In genomic region chrX:55011294-55011693, GRCh38 we compare ENCODE assay signal across 16 cellular contexts. TPM values are rescaled to one million over a fixed set of nuclear protein-coding genes. Genes with fewer than 3 reads are reported as not detected.
A peak's percentile ranks its signal among the peaks of the same experiment; 100 is the strongest.
DNase-seq lines count a peak whose midpoint lies in the region; ATAC-seq and TF ChIP-seq lines count a peak whose summit lies in the region.
"Had no signal": no experiment of that assay in that cellular context is flagged by ENCODE, and none has a peak within 500 bp of the region (broad histone marks: within the 10 kb centered on the region; RNA-seq: fewer than 3 reads in every experiment).

No MANE protein-coding gene starts in this region.

- H3K4me1 Mint-ChIP-seq in activated naive CD8-positive, alpha-beta T cell treated with anti-CD3 and anti-CD28 coated beads, Interleukin-2, amount 50 U/mL, for 24 hours = peaks cover 16% of the 10 kb centered on the region

- peaks cover 7% of the 10 kb centered on the region for H3K36me3 Mint-ChIP-seq in activated naive CD8-positive, alpha-beta T cell treated with anti-CD3 and anti-CD28 coated beads, Interleukin-2, amount 50 U/mL, for 24 hours (ENCODE audit: low read depth)

- H3F3A ChIP-seq in smooth muscle cell (ENCODE audit: low read depth) = no peaks in the 10 kb centered on the region

- H3K27ac Mint-ChIP-seq in activated naive CD8-positive, alpha-beta T cell treated with anti-CD3 and anti-CD28 coated beads, Interleukin-2, amount 50 U/mL, for 24 hours = no peak overlapping the region
- H3K27ac Mint-ChIP-seq: activated CD4-positive, alpha-beta memory T cell treated with anti-CD3 and anti-CD28 coated beads for 36 hours; CD8-positive, alpha-beta memory T cell had no signal

- TF ChIP-seq CTCF in cardiac muscle cell (IDR thresholded peaks at IDR 0.05; ENCODE audit: low read depth, low read length) = peak; percentile 34
- TF ChIP-seq CTCF in right atrium auricular region (IDR thresholded peaks at IDR 0.05) = peak in 1 of 2 donors; percentile 42
- TF ChIP-seq CTCF in epithelial cell of proximal tubule (conservative IDR thresholded peaks at IDR 0.05; ENCODE audit: low read depth, low read length) = peak; percentile 36
- peak; percentile 22 for TF ChIP-seq CTCF in smooth muscle cell (IDR thresholded peaks at IDR 0.05; ENCODE audit: borderline replicate concordance, insufficient read depth, poor library complexity, severe bottlenecking)

- no peaks in the 10 kb centered on the region for H3K36me3 ChIP-seq in cardiac muscle cell
- no peaks in the 10 kb centered on the region for H3K36me3 ChIP-seq in right atrium auricular region
- no peaks in the 10 kb centered on the region for H3K36me3 ChIP-seq in smooth muscle cell (ENCODE audit: low read depth)

- no peaks in the 10 kb centered on the region for H3K79me2 ChIP-seq in smooth muscle cell (ENCODE audit: low read depth)

- WGBS in smooth muscle cell (ENCODE audit: low lambda C conversion rate) = 58% methylated on average over 2 of the region's 2 CpGs

- no peaks in the 10 kb centered on the region for H3K9me3 Mint-ChIP-seq in activated naive CD8-positive, alpha-beta T cell treated with anti-CD3 and anti-CD28 coated beads, Interleukin-2, amount 50 U/mL, for 24 hours
- H3K9me3 Mint-ChIP-seq: activated CD4-positive, alpha-beta memory T cell treated with anti-CD3 and anti-CD28 coated beads for 36 hours; CD8-positive, alpha-beta memory T cell had no signal

- DNase-seq in cardiac muscle cell (ENCODE audit: low read depth in 1 of 2, low spot score in 1 of 2) (no peak), right atrium auricular region (ENCODE audit: low spot score) (no peak), OCI-M1 (lab: John Stamatoyannopoulos, UW) (peak; percentile 43), epithelial cell of proximal tubule (ENCODE audit: low read depth) (no peak), smooth muscle cell (lab: John Stamatoyannopoulos, UW; ENCODE audit: unreplicated experiment) (no peak), retina (no peak)
- no peak for DNase-seq in activated naive CD8-positive, alpha-beta T cell treated with anti-CD3 and anti-CD28 coated beads, Interleukin-2, amount 50 U/mL, for 24 hours
- DNase-seq: activated CD4-positive, alpha-beta memory T cell treated with anti-CD3 and anti-CD28 coated beads for 36 hours; CD8-positive, alpha-beta memory T cell; HCEC 1CT; NCI-H2171; SHP77 treated with DMSO at 0.1 percent for 48 hours had no signal

- H4K20me1 ChIP-seq in smooth muscle cell (ENCODE audit: low read depth) = no peaks in the 10 kb centered on the region

- H3K4me3 ChIP-seq in cardiac muscle cell (no peak overlapping the region), right atrium auricular region (no peak overlapping the region), epithelial cell of proximal tubule (ENCODE audit: low read depth, low read length) (no peak overlapping the region), smooth muscle cell (no peak overlapping the region)
- H3K4me3 ChIP-seq: esophagus muscularis mucosa had no signal

- no peak overlapping the region for H3K4me2 ChIP-seq in smooth muscle cell

- ATAC-seq in activated naive CD8-positive, alpha-beta T cell treated with anti-CD3 and anti-CD28 coated beads, Interleukin-2, amount 50 U/mL, for 24 hours = no peak
- no peak for ATAC-seq in GM21381 (IDR thresholded peaks at IDR 0.05; ENCODE audit: unreplicated experiment)

- H3K9ac ChIP-seq in smooth muscle cell (ENCODE audit: low read depth) = no peak overlapping the region

- no peak overlapping the region for H2AFZ ChIP-seq in smooth muscle cell (ENCODE audit: low read depth)

- H3K27ac ChIP-seq in cardiac muscle cell = no peak overlapping the region
- H3K27ac ChIP-seq in right atrium auricular region = no peak overlapping the region
- no peak overlapping the region for H3K27ac ChIP-seq in smooth muscle cell (ENCODE audit: low read depth)
- H3K27ac ChIP-seq: esophagus muscularis mucosa, HL-60 had no signal

- H3K4me3 Mint-ChIP-seq in activated naive CD8-positive, alpha-beta T cell treated with anti-CD3 and anti-CD28 coated beads, Interleukin-2, amount 50 U/mL, for 24 hours = no peak overlapping the region
- H3K4me3 Mint-ChIP-seq: activated CD4-positive, alpha-beta memory T cell treated with anti-CD3 and anti-CD28 coated beads for 36 hours; CD8-positive, alpha-beta memory T cell had no signal

- H3K27me3 Mint-ChIP-seq in activated naive CD8-positive, alpha-beta T cell treated with anti-CD3 and anti-CD28 coated beads, Interleukin-2, amount 50 U/mL, for 24 hours = no peaks in the 10 kb centered on the region
- H3K27me3 Mint-ChIP-seq: activated CD4-positive, alpha-beta memory T cell treated with anti-CD3 and anti-CD28 coated beads for 36 hours had no signal

- H3K4me1 ChIP-seq in cardiac muscle cell (ENCODE audit: low read depth) = peaks cover 6% of the 10 kb centered on the region
- peaks cover 0 to 23% of the 10 kb centered on the region in 2 donors for H3K4me1 ChIP-seq in right atrium auricular region
- H3K4me1 ChIP-seq in smooth muscle cell (ENCODE audit: low read depth) = no peaks in the 10 kb centered on the region

- H3K9me3 ChIP-seq in cardiac muscle cell (ENCODE audit: low read depth) (no peaks in the 10 kb centered on the region), right atrium auricular region (no peaks in the 10 kb centered on the region), smooth muscle cell (replicated peaks; ENCODE audit: low read depth) (no peaks in the 10 kb centered on the region)
- H3K9me3 ChIP-seq: esophagus muscularis mucosa had no signal

- H3K27me3 ChIP-seq in cardiac muscle cell (no peaks in the 10 kb centered on the region), right atrium auricular region (no peaks in the 10 kb centered on the region), smooth muscle cell (ENCODE audit: low read depth) (no peaks in the 10 kb centered on the region)
- H3K27me3 ChIP-seq: esophagus muscularis mucosa had no signal

RNA-seq across cellular contexts. Expression of gene APEX2, which starts 11.1 kb away (rescaled TPM):
- 10.4 and 10.8 TPM in 2 replicates for total RNA-seq in cardiac muscle cell
- polyA plus RNA-seq in cardiac muscle cell = 15.0 and 17.3 TPM in 2 replicates
- total RNA-seq in right atrium auricular region = 1 to 10 TPM; 6.6 to 7.7 TPM
- 17.0 and 25.0 TPM in 2 replicates for total RNA-seq in epithelial cell of proximal tubule
- 9.3 and 16.5 TPM in 2 replicates for total RNA-seq in smooth muscle cell
- 16.1 and 22.5 TPM in 2 replicates for polyA plus RNA-seq in smooth muscle cell

RNA-seq across cellular contexts. Expression of gene PFKFB1, which starts 17.3 kb away (rescaled TPM):
- total RNA-seq in cardiac muscle cell (0.33 and 0.99 TPM in 2 replicates), right atrium auricular region (not detected), epithelial cell of proximal tubule (0.58 TPM in 1 of 2 replicates, not detected in the other), smooth muscle cell (not detected in 2 replicates)
- polyA plus RNA-seq in cardiac muscle cell (0.15 and 0.51 TPM in 2 replicates), smooth muscle cell (0.37 and 0.42 TPM in 2 replicates)
- total RNA-seq: lung microvascular endothelial cell had no signal
- polyA plus RNA-seq: CD8-positive, alpha-beta memory T cell had no signal

RNA-seq across cellular contexts. Expression of gene ALAS2, which starts 19.5 kb away (rescaled TPM):
- 4.3 and 6.8 TPM in 2 replicates for total RNA-seq in cardiac muscle cell
- polyA plus RNA-seq in cardiac muscle cell = 1.6 and 5.1 TPM in 2 replicates
- 1 to 10 TPM; 8.3 to 9.8 TPM for total RNA-seq in right atrium auricular region
- not detected in 2 replicates for total RNA-seq in epithelial cell of proximal tubule
- total RNA-seq in smooth muscle cell = not detected in 2 replicates
- not detected in 2 replicates for polyA plus RNA-seq in smooth muscle cell
- total RNA-seq: activated CD4-positive, alpha-beta memory T cell treated with anti-CD3 and anti-CD28 coated beads for 36 hours; CD8-positive, alpha-beta memory T cell; lung microvascular endothelial cell had no signal
- polyA plus RNA-seq: CD8-positive, alpha-beta memory T cell had no signal
